9 cellular contexts compared by ENCODE assay signal in genomic region chr6:32046450-32047083, GRCh38. TPM values are rescaled to one million over a fixed set of nuclear protein-coding genes. Genes with fewer than 3 reads are reported as not detected.
A peak's percentile ranks its signal among the peaks of the same experiment; 100 is the strongest.
DNase-seq lines count a peak whose midpoint lies in the region; ATAC-seq and TF ChIP-seq lines count a peak whose summit lies in the region.
"Had no signal": no experiment of that assay in that cellular context is flagged by ENCODE, and none has a peak within 500 bp of the region (broad histone marks: within the 10 kb centered on the region; RNA-seq: fewer than 3 reads in every experiment).

No MANE protein-coding gene starts in this region.

- H3K18ac ChIP-seq in mesendoderm (ENCODE audit: low read length) = no peak overlapping the region

- H3K27ac ChIP-seq in A673 (ENCODE audit: low read depth, low read length, poor library complexity, severe bottlenecking) (peak overlapping the region; percentile 48), Karpas-422 (ENCODE audit: low read length) (no peak overlapping the region), coronary artery (peak overlapping the region; percentile 49 to 91), mesendoderm (ENCODE audit: low read depth, low read length) (no peak overlapping the region), dorsolateral prefrontal cortex (peak overlapping the region in 29 of 59 donors; percentile 9 to 74 (median 43))
- H3K27ac ChIP-seq: KMS-11 had no signal

- no peak overlapping the region for H2BK15ac ChIP-seq in mesendoderm (replicated peaks; ENCODE audit: low read depth)

- no peaks in the 10 kb centered on the region for H3K27me3 ChIP-seq in A673 (replicated peaks; ENCODE audit: insufficient read depth, low read depth, low read length, poor library complexity)
- no peaks in the 10 kb centered on the region for H3K27me3 ChIP-seq in Karpas-422 (ENCODE audit: low read length)
- H3K27me3 ChIP-seq in mesendoderm (ENCODE audit: insufficient read depth, low read length, poor library complexity) = no peaks in the 10 kb centered on the region
- H3K27me3 ChIP-seq in dorsolateral prefrontal cortex = no peaks in the 10 kb centered on the region

- no peaks in the 10 kb centered on the region; the same call in 1 of the 2 replicates for H4K20me1 ChIP-seq in Karpas-422 (ENCODE audit: insufficient read depth, low read depth, low read length)

- H3K23ac ChIP-seq in mesendoderm (ENCODE audit: low read length) = no peak overlapping the region

- no CpG with 5 or more reads among the region's 14 CpGs for WGBS in mesendoderm (ENCODE audit: extremely low coverage, insufficient coverage, low lambda C conversion rate)

- CTCF ChIA-PET in A673 (lab: Charles Lee) = no interaction called here

- H3K9me2 ChIP-seq in Karpas-422 (replicated peaks; ENCODE audit: insufficient read depth, low read length) = no peaks in the 10 kb centered on the region

- no peak for TF ChIP-seq CTCF in A673 (conservative IDR thresholded peaks at IDR 0.05; ENCODE audit: low read depth, low read length)
- no peak for TF ChIP-seq CTCF in coronary artery (IDR thresholded peaks at IDR 0.05)
- TF ChIP-seq CTCF in dorsolateral prefrontal cortex (IDR thresholded peaks at IDR 0.05 in 54 of 56, conservative IDR thresholded peaks at IDR 0.05 in 2 of 56; ENCODE audit: low read depth in 1 of 56, partially characterized antibody in 56 of 56) = no peak

- H3K56ac ChIP-seq in mesendoderm (ENCODE audit: low read length) = no peak overlapping the region

- H3K9ac ChIP-seq in Karpas-422 (ENCODE audit: low read length) = no peak overlapping the region
- H3K9ac ChIP-seq in mesendoderm (ENCODE audit: low read length) = no peak overlapping the region
- H3K9ac ChIP-seq: KMS-11 had no signal

- H3K9me3 ChIP-seq in A673 (ENCODE audit: low read depth, low read length, poor library complexity, severe bottlenecking) = no peaks in the 10 kb centered on the region
- no peaks in the 10 kb centered on the region for H3K9me3 ChIP-seq in Karpas-422 (ENCODE audit: low read length)

- BruUV-seq in A673 (replicated peaks; lab: Mats Ljungman, UMichigan) = no TSS peak

- H3K36me3 ChIP-seq in A673 (ENCODE audit: insufficient read depth, low read length, poor library complexity, severe bottlenecking) (no peaks in the 10 kb centered on the region), Karpas-422 (ENCODE audit: insufficient read depth, low read length) (no peaks in the 10 kb centered on the region), mesendoderm (ENCODE audit: control insufficient read depth, insufficient read depth, low read length) (no peaks in the 10 kb centered on the region)

- H2AFZ ChIP-seq in Karpas-422 (ENCODE audit: low read length) = no peak overlapping the region

- H3K4ac ChIP-seq in mesendoderm (ENCODE audit: low read depth, low read length) = no peak overlapping the region

- intact Hi-C loops in A673 (cut with micrococcal nuclease; ENCODE audit: unreplicated experiment) = no loop called here
- intact Hi-C loops in dorsolateral prefrontal cortex (cut with DNase I) = no loop called here

- POLR2A ChIA-PET in A673 (lab: Charles Lee; ENCODE audit: low non-redundant PET) = interaction anchor here (0.5 to 0.6 kb wide), 3 partner anchors 128 to 877 kb away, joined by 3 read pairs; partner anchors contain the start of gene NEU1

- H3K79me2 ChIP-seq in Karpas-422 (ENCODE audit: low read length) = no peaks in the 10 kb centered on the region
- H3K79me2 ChIP-seq in mesendoderm (ENCODE audit: control insufficient read depth, insufficient read depth, low read length) = no peaks in the 10 kb centered on the region

- H3K79me1 ChIP-seq in mesendoderm (ENCODE audit: low read length) = no peaks in the 10 kb centered on the region

- H3K4me2 ChIP-seq in Karpas-422 (ENCODE audit: low read depth, low read length, poor library complexity, severe bottlenecking) (no peak overlapping the region), mesendoderm (ENCODE audit: low read length) (no peak overlapping the region)
- H3K4me2 ChIP-seq: KMS-11 had no signal

- H4K5ac ChIP-seq in mesendoderm (ENCODE audit: low read length) = no peak overlapping the region

- DNase-seq in A673 (ENCODE audit: low spot score) (peak; percentile 88), Karpas-422 (peak; percentile 47), coronary artery (ENCODE audit: low spot score) (no peak), mesendoderm (peak; percentile 57), T-helper 1 cell (no peak), dorsolateral prefrontal cortex (no peak)

- H4K8ac ChIP-seq in mesendoderm (ENCODE audit: low read depth, low read length) = no peak overlapping the region

- no peak overlapping the region for H2AK5ac ChIP-seq in mesendoderm (ENCODE audit: low read length)

- ATAC-seq in HG03439 (IDR thresholded peaks at IDR 0.05; ENCODE audit: unreplicated experiment) (no peak), HG02970 (IDR thresholded peaks at IDR 0.05; ENCODE audit: low FRiP score, unreplicated experiment) (no peak)

- H3K4me1 ChIP-seq in A673 (ENCODE audit: insufficient read depth, low read length, poor library complexity, severe bottlenecking) (peaks cover 14% of the 10 kb centered on the region), Karpas-422 (ENCODE audit: low read length) (no peaks in the 10 kb centered on the region), mesendoderm (ENCODE audit: control insufficient read depth, low read depth, low read length) (no peaks in the 10 kb centered on the region)

- no peak overlapping the region for H2BK5ac ChIP-seq in mesendoderm (ENCODE audit: low read length)

- H3K4me3 ChIP-seq in A673 (ENCODE audit: low read depth, low read length, poor library complexity, severe bottlenecking) (peak overlapping the region; percentile 26), Karpas-422 (ENCODE audit: low read length) (no peak overlapping the region), coronary artery (no peak overlapping the region), mesendoderm (ENCODE audit: low read length) (no peak overlapping the region), dorsolateral prefrontal cortex (peak overlapping the region in 3 of 59 donors; percentile 6 to 16 (median 14))

- no peak overlapping the region for H2BK120ac ChIP-seq in mesendoderm (ENCODE audit: low read depth, low read length)

RNA-seq across cellular contexts. Expression of gene CYP21A2, which starts 8.4 kb away (rescaled TPM):
- total RNA-seq in A673 (2021) (0.15 TPM in 1 of 2 replicates, not detected in the other), dorsolateral prefrontal cortex (1 to 10 TPM in 98 of 120 experiments, under 1 TPM in 20, not detected in 2; 0.34 to 9.4 (median 2.1) TPM)
- not detected in 2 replicates for total RNA-seq in Karpas-422 (2014; rRNA removed; shearing (Covaris generic); ENCODE audit: low replicate concordance)
- 0.10 TPM for polyA plus RNA-seq in mesendoderm (2013, experiment 1 of 2)
- 0.11 TPM for polyA plus RNA-seq in mesendoderm (2013, experiment 2 of 2)

RNA-seq across cellular contexts. Expression of gene C4B, which starts 32.0 kb away (rescaled TPM):
- total RNA-seq in A673 (2021) = 2.2 and 2.3 TPM in 2 replicates
- total RNA-seq in Karpas-422 (2014; rRNA removed; shearing (Covaris generic); ENCODE audit: low replicate concordance) = 1.9 and 6.6 TPM in 2 replicates
- 0.62 TPM for polyA plus RNA-seq in mesendoderm (2013, experiment 1 of 2)
- polyA plus RNA-seq in mesendoderm (2013, experiment 2 of 2) = 0.38 TPM
- 100 to 1,000 TPM in 66 of 120 experiments, 10 to 100 TPM in 54; 28.9 to 432 (median 108) TPM for total RNA-seq in dorsolateral prefrontal cortex

Comparison
In these comparisons a context has a peak if more than half of its experiments do, and no peak if none do; other contexts are left out.
1. DNase-seq: peak in A673 (single experiment), Karpas-422 (single experiment) and mesendoderm (single experiment); none in coronary artery (single experiment), T-helper 1 cell (0 of 5) and dorsolateral prefrontal cortex (0 of 10).
2. H3K27ac ChIP-seq: peak in A673 (single experiment) and coronary artery (2 of 2); none in Karpas-422 (single experiment) and mesendoderm (single experiment).